ENCODE assay signal across 8 cellular contexts in genomic region chr20:51318058-51318960, GRCh38.
DNase-seq lines count a peak whose midpoint lies in the region; ATAC-seq and TF ChIP-seq lines count a peak whose summit lies in the region.

No MANE protein-coding gene starts in this region.

- intact Hi-C loops in posterior cingulate gyrus (cut with DNase I), result loop anchor here (2.0 kb wide), 1 partner anchor 52 kb away; no protein-coding TSS in a partner anchor

- ATAC-seq in esophagus mucosa, result peak; percentile 12

- DNase-seq in NCI-H2107 treated with DMSO at 0.1 percent for 48 hours (lab: John Stamatoyannopoulos, UW; ENCODE audit: unreplicated experiment), result peak; percentile 16
- DNase-seq in activated CD8-positive, alpha-beta memory T cell treated with anti-CD3 and anti-CD28 coated beads for 1 hour (ENCODE audit: extremely low read depth in 1 of 2, low read depth in 1 of 2), result peak; percentile 4 to 28
- DNase-seq in posterior cingulate gyrus, result peak in 6 of 10 donors; percentile 27 to 85 (median 36)
- no peak for DNase-seq in NCI-H510A treated with DMSO at 0.1 percent for 48 hours (lab: John Stamatoyannopoulos, UW)
- DNase-seq in GM19238 (ENCODE audit: insufficient read length, low spot score), result no peak
- no peak for DNase-seq in cortex of kidney (lab: John Stamatoyannopoulos, UW)

- peak; percentile 49 for TF ChIP-seq CTCF in GM12873 (IDR thresholded peaks at IDR 0.05; ENCODE audit: insufficient read depth, low read depth, low read length, missing control alignments)

Comparison
In these comparisons a context has a peak if more than half of its experiments do, and no peak if none do; other contexts are left out.
1. DNase-seq: peak in NCI-H2107 treated with DMSO at 0.1 percent for 48 hours (single experiment), activated CD8-positive, alpha-beta memory T cell treated with anti-CD3 and anti-CD28 coated beads for 1 hour (2 of 2) and posterior cingulate gyrus (6 of 10); none in NCI-H510A treated with DMSO at 0.1 percent for 48 hours (single experiment), GM19238 (single experiment) and cortex of kidney (single experiment).